ENCODE assay signal across 1 cellular context in genomic region chr16:48647794-48648193, GRCh38.
TF ChIP-seq lines count a peak whose summit lies in the region.

No MANE protein-coding gene starts in this region.

TF ChIP-seq in HepG2, 621 proteins besides CTCF, POLR2A, EP300 and RAD21 (continued from another document):
- TF ChIP-seq ZNF318 (CRISPR knock-in tag; IDR thresholded peaks at IDR 0.05) (no peak), ZNF24 (IDR thresholded peaks at IDR 0.05) (no peak), JUN (CRISPR knock-in tag; IDR thresholded peaks at IDR 0.05) (no peak), ZKSCAN8 (CRISPR knock-in tag; IDR thresholded peaks at IDR 0.05; ENCODE audit: borderline replicate concordance) (no peak), GMEB1 (CRISPR knock-in tag; IDR thresholded peaks at IDR 0.05; ENCODE audit: borderline replicate concordance) (no peak), FOXC1 (CRISPR knock-in tag; IDR thresholded peaks at IDR 0.05; ENCODE audit: borderline replicate concordance) (no peak), ELK4 (CRISPR knock-in tag; IDR thresholded peaks at IDR 0.05; ENCODE audit: borderline replicate concordance) (no peak), KMT2A (CRISPR knock-in tag; IDR thresholded peaks at IDR 0.05) (no peak), TRIM22 (IDR thresholded peaks at IDR 0.05) (0 out of 2 replicates have a peak, but pooled peaks have one; percentile 46), ZNF552 (CRISPR knock-in tag; IDR thresholded peaks at IDR 0.05; ENCODE audit: borderline replicate concordance) (no peak), ZMAT3 (CRISPR knock-in tag; conservative IDR thresholded peaks at IDR 0.05) (no peak), NFRKB (IDR thresholded peaks at IDR 0.05) (peak; percentile 39; the same call in 1 of the 2 replicates), ZSCAN12 (CRISPR knock-in tag; IDR thresholded peaks at IDR 0.05) (no peak), FOXP1 (IDR thresholded peaks at IDR 0.05) (peak; percentile 43; the same call in 1 of the 2 replicates), FOXP1 (CRISPR knock-in tag; IDR thresholded peaks at IDR 0.05) (no peak)
